In genomic region chr19:48680436-48681126, GRCh38 we compare ENCODE assay signal across 1 cellular context.
TF ChIP-seq lines count a peak whose summit lies in the region.

No MANE protein-coding gene starts in this region.

TF ChIP-seq in H1, 55 proteins besides CTCF, POLR2A, EP300 and RAD21:
- no peak for TF ChIP-seq SIRT6 (IDR thresholded peaks at IDR 0.05; ENCODE audit: low read length)
- TF ChIP-seq CHD2 (IDR thresholded peaks at IDR 0.05; ENCODE audit: low read length), result no peak
- TF ChIP-seq CBX8 (IDR thresholded peaks at IDR 0.05; ENCODE audit: borderline replicate concordance, low read depth, low read length), result no peak
- TF ChIP-seq SP4 (IDR thresholded peaks at IDR 0.05; ENCODE audit: low read length), result no peak
- TF ChIP-seq HDAC2 (IDR thresholded peaks at IDR 0.05; ENCODE audit: borderline replicate concordance in 1 of 2, low read depth in 2 of 2, low read length in 2 of 2), result no peak
- TF ChIP-seq NRF1 (IDR thresholded peaks at IDR 0.05; ENCODE audit: low read depth, low read length), result no peak
- TF ChIP-seq MAFK (IDR thresholded peaks at IDR 0.05; ENCODE audit: low read depth, low read length), result no peak
- no peak for TF ChIP-seq KDM4A (IDR thresholded peaks at IDR 0.05; ENCODE audit: low read depth, low read length, severe bottlenecking)
- no peak for TF ChIP-seq EGR1 (IDR thresholded peaks at IDR 0.05; ENCODE audit: borderline replicate concordance, low read depth, low read length)
- no peak for TF ChIP-seq ZNF274 (IDR thresholded peaks at IDR 0.05; ENCODE audit: borderline replicate concordance, extremely low read depth, low read length)
- TF ChIP-seq PHF8 (conservative IDR thresholded peaks at IDR 0.05; ENCODE audit: low read depth, low read length), result no peak
- no peak for TF ChIP-seq SIX5 (IDR thresholded peaks at IDR 0.05; ENCODE audit: low read depth, low read length)
- TF ChIP-seq POLR2AphosphoS5 (IDR thresholded peaks at IDR 0.05; ENCODE audit: low read depth, low read length), result no peak
- TF ChIP-seq SRF (IDR thresholded peaks at IDR 0.05; ENCODE audit: low read depth, low read length), result no peak
- no peak for TF ChIP-seq RNF2 (IDR thresholded peaks at IDR 0.05; ENCODE audit: borderline replicate concordance, low read depth, low read length, missing control alignments, poor library complexity, severe bottlenecking)
- TF ChIP-seq MAX (IDR thresholded peaks at IDR 0.05), result no peak
- TF ChIP-seq JUND (IDR thresholded peaks at IDR 0.05; ENCODE audit: low read length), result no peak
- no peak for TF ChIP-seq SUZ12 (IDR thresholded peaks at IDR 0.05; ENCODE audit: low read length)
- TF ChIP-seq E2F6 (IDR thresholded peaks at IDR 0.05), result no peak
- no peak for TF ChIP-seq CHD7 (IDR thresholded peaks at IDR 0.05; ENCODE audit: insufficient replicate concordance, low read length)
